ENCODE assay signal across 8 cellular contexts in the genomic region with DNA sequence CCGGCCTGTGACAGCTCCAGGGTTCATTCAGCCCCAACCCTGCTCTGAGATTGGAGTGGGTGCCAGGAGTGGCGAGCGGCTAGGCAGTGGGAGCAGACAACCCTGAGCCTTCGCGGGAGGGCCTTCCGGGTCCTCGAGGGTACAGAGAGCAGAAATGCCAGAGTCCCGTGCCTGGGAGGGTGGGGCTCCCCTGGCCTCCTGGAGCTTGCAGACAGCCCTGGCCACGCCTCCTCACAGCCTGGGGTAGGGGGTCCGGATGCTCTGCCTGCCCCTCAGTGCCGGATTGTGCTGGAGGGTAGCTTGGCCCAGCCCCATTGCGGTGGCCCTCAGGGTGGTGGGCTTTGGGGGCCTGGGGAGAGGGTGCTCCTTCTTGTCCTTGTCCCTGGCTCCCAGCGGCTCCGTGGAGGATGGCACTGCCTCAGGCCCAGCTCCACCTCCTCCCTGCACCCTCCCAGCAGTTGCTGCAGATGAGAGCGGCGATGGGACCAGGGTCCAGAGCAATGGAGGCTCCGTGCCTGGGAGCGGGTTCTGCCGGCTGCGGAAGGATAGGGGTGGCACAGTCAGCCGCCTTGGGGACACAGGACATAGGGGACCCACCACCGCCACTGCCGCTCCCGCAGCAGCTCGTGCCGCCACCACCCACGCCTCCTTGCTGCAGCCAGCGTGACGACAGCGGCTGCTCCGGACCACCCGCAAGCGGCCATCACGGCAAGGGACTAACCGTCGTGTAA.
DNase-seq lines count a peak whose midpoint lies in the region; ATAC-seq and TF ChIP-seq lines count a peak whose summit lies in the region.

No MANE protein-coding gene starts in this region.

- no peaks in the 10 kb centered on the region for H3F3A ChIP-seq in MM.1S (ENCODE audit: insufficient read depth, low read length)

- H3K36me3 ChIP-seq in muscle layer of colon (ENCODE audit: insufficient read depth, low read length) (no peaks in the 10 kb centered on the region), MM.1S (replicated peaks; ENCODE audit: insufficient read depth, low read length) (no peaks in the 10 kb centered on the region)

- H3K27me3 ChIP-seq in muscle layer of colon (ENCODE audit: control insufficient read depth in 1 of 2, insufficient read depth in 2 of 2, low read length in 2 of 2), result peaks cover 0 to 24% of the 10 kb centered on the region in 2 donors
- no peaks in the 10 kb centered on the region for H3K27me3 ChIP-seq in MM.1S (replicated peaks; ENCODE audit: insufficient read depth, low read length)

- H3K27ac ChIP-seq in coronary artery, result no peak overlapping the region
- H3K27ac ChIP-seq in muscle layer of colon (ENCODE audit: low read depth, low read length), result no peak overlapping the region
- no peak overlapping the region for H3K27ac ChIP-seq in MM.1S (ENCODE audit: low read length)

- H3K9me3 ChIP-seq in muscle layer of colon (ENCODE audit: low read length), result no peaks in the 10 kb centered on the region
- no peaks in the 10 kb centered on the region for H3K9me3 ChIP-seq in MM.1S (replicated peaks; ENCODE audit: insufficient read depth, low read length)

- H3K4me2 ChIP-seq in MM.1S (ENCODE audit: low read depth, low read length), result no peak overlapping the region

- ATAC-seq in GM21360 (IDR thresholded peaks at IDR 0.05; ENCODE audit: unreplicated experiment) (peak; percentile 62), HG03097 (IDR thresholded peaks at IDR 0.05; ENCODE audit: low FRiP score, unreplicated experiment) (no peak)

- H2AFZ ChIP-seq in MM.1S (ENCODE audit: low read length), result no peak overlapping the region

- peak; percentile 23 for DNase-seq in ELR (ENCODE audit: low read depth)
- peak; percentile 69 for DNase-seq in NCI-H1105 treated with DMSO at 0.1 percent for 48 hours (lab: John Stamatoyannopoulos, UW)
- DNase-seq in coronary artery (ENCODE audit: low spot score), result no peak
- DNase-seq in MM.1S, result no peak
- no peak for DNase-seq in NCI-H1930 (lab: John Stamatoyannopoulos, UW)

- H3K4me3 ChIP-seq in coronary artery (peak overlapping the region; percentile 71), muscle layer of colon (ENCODE audit: low read depth in 1 of 2, low read length in 2 of 2) (peak overlapping the region; percentile 31 to 53), MM.1S (ENCODE audit: low read length) (no peak overlapping the region)

- H4K20me1 ChIP-seq in MM.1S (ENCODE audit: insufficient read depth, low read length), result no peaks in the 10 kb centered on the region

- no peaks in the 10 kb centered on the region for H3K9me2 ChIP-seq in MM.1S (replicated peaks; ENCODE audit: insufficient read depth, low read length)

- TF ChIP-seq CTCF in coronary artery (IDR thresholded peaks at IDR 0.05) (no peak), MM.1S (IDR thresholded peaks at IDR 0.05; ENCODE audit: low read length) (no peak)

- H3K79me2 ChIP-seq in MM.1S (ENCODE audit: low read length), result no peaks in the 10 kb centered on the region

- H3K4me1 ChIP-seq in muscle layer of colon (ENCODE audit: insufficient read depth, low read length) (no peaks in the 10 kb centered on the region), MM.1S (ENCODE audit: low read length) (0 out of 2 replicates have a peak, but pooled peaks cover 3% of the 10 kb centered on the region)

- H3K9ac ChIP-seq in muscle layer of colon (ENCODE audit: low read length) (no peak overlapping the region), MM.1S (ENCODE audit: low read length) (no peak overlapping the region)

Comparison
In these comparisons a context has a peak if more than half of its experiments do, and no peak if none do; other contexts are left out.
1. DNase-seq: peak in ELR (single experiment) and NCI-H1105 treated with DMSO at 0.1 percent for 48 hours (single experiment); none in coronary artery (single experiment), MM.1S (single experiment) and NCI-H1930 (0 of 2).